33 cellular contexts compared by ENCODE assay signal in genomic region chr14:74203546-74203945, GRCh38. TPM values are rescaled to one million over a fixed set of nuclear protein-coding genes. Genes with fewer than 3 reads are reported as not detected.
"Had no signal": no experiment of that assay in that cellular context is flagged by ENCODE, and none has a peak within 500 bp of the region (broad histone marks: within the 10 kb centered on the region; RNA-seq: fewer than 3 reads in every experiment).

No MANE protein-coding gene starts in this region.

- H3K27ac ChIP-seq: colonic mucosa, esophagus squamous epithelium, neutrophil, pancreas, sigmoid colon, stomach, testis, tibial artery had no signal

- H3K36me3 ChIP-seq: colonic mucosa, pancreas had no signal

- H3K9me3 ChIP-seq: colonic mucosa, esophagus squamous epithelium, neutrophil, pancreas, sigmoid colon, stomach, testis, tibial artery had no signal

- DNase-seq: colonic mucosa; effector memory CD4-positive, alpha-beta T cell; esophagus squamous epithelium; foreskin melanocyte; mesendoderm; midbrain; naive thymus-derived CD4-positive, alpha-beta T cell; pancreas; right cardiac atrium; sigmoid colon; stimulated activated CD4-positive, alpha-beta T cell treated with anti-CD3 and anti-CD28 coated beads, Interleukin-2, amount 100 ng/mL, for 24 hours; stimulated activated CD4-positive, alpha-beta T cell treated with anti-CD3 and anti-CD28 coated beads, Interleukin-4, amount 100 ng/mL, for 24 hours; stimulated activated naive CD4-positive, alpha-beta T cell treated with Interleukin-2 at 50 U/mL for 16 hours; stomach; testis; tibial artery had no signal

- H3K27me3 ChIP-seq: colonic mucosa, esophagus squamous epithelium, pancreas, sigmoid colon, stomach, testis, tibial artery had no signal

- H3K4me1 ChIP-seq: colonic mucosa, esophagus squamous epithelium, pancreas, sigmoid colon, stomach, testis, tibial artery had no signal

- H3K4me3 Mint-ChIP-seq: dendritic cell treated with granulocyte-macrophage colony-stimulating factor and Interleukin-4, amounts not matched to agents 40 ng/mL and 50 ng/mL, for 4 days; naive thymus-derived CD4-positive, alpha-beta T cell; nephron; stimulated activated effector memory CD8-positive, alpha-beta T cell treated with anti-CD3 and anti-CD28 coated beads, Interleukin-12 subunit alpha, Interleukin-12 subunit beta, amount 100 ng/mL, for 72 hours; type B pancreatic cell had no signal

- H3K4me1 Mint-ChIP-seq: stimulated activated effector memory CD8-positive, alpha-beta T cell treated with anti-CD3 and anti-CD28 coated beads, Interleukin-12 subunit alpha, Interleukin-12 subunit beta, amount 100 ng/mL, for 72 hours had no signal

- H3K27ac Mint-ChIP-seq: dendritic cell treated with granulocyte-macrophage colony-stimulating factor and Interleukin-4, amounts not matched to agents 40 ng/mL and 50 ng/mL, for 4 days; naive thymus-derived CD4-positive, alpha-beta T cell; stimulated activated effector memory CD8-positive, alpha-beta T cell treated with anti-CD3 and anti-CD28 coated beads, Interleukin-12 subunit alpha, Interleukin-12 subunit beta, amount 100 ng/mL, for 72 hours; type B pancreatic cell had no signal

- H3K9me3 Mint-ChIP-seq: dendritic cell treated with granulocyte-macrophage colony-stimulating factor and Interleukin-4, amounts not matched to agents 40 ng/mL and 50 ng/mL, for 4 days; naive thymus-derived CD4-positive, alpha-beta T cell; nephron; stimulated activated effector memory CD8-positive, alpha-beta T cell treated with anti-CD3 and anti-CD28 coated beads, Interleukin-12 subunit alpha, Interleukin-12 subunit beta, amount 100 ng/mL, for 72 hours; type B pancreatic cell had no signal

- H3K4me3 ChIP-seq: colonic mucosa, esophagus squamous epithelium, lung, pancreas, sigmoid colon, stomach, testis, tibial artery had no signal

- ATAC-seq: left lobe of liver; naive thymus-derived CD4-positive, alpha-beta T cell; pancreas; right cardiac atrium; stimulated activated effector memory CD8-positive, alpha-beta T cell treated with anti-CD3 and anti-CD28 coated beads, Interleukin-12 subunit alpha, Interleukin-12 subunit beta, amount 100 ng/mL, for 72 hours had no signal

RNA-seq across cellular contexts. Expression of gene VSX2, which starts 35.7 kb away (rescaled TPM):
- total RNA-seq: cerebellum; colonic mucosa; endothelial cell of umbilical vein; epithelial cell of proximal tubule; esophagus squamous epithelium; left lobe of liver; liver; lung; mucosa of gallbladder; naive thymus-derived CD4-positive, alpha-beta T cell; omental fat pad; pancreas; posterior vena cava; right cardiac atrium; sigmoid colon; skeletal muscle tissue; stomach; subcutaneous adipose tissue; urinary bladder had no signal
- polyA plus RNA-seq: endothelial cell of umbilical vein; liver; lung; naive thymus-derived CD4-positive, alpha-beta T cell; pancreas; right cardiac atrium; stomach; urinary bladder had no signal
